In the genomic region with DNA sequence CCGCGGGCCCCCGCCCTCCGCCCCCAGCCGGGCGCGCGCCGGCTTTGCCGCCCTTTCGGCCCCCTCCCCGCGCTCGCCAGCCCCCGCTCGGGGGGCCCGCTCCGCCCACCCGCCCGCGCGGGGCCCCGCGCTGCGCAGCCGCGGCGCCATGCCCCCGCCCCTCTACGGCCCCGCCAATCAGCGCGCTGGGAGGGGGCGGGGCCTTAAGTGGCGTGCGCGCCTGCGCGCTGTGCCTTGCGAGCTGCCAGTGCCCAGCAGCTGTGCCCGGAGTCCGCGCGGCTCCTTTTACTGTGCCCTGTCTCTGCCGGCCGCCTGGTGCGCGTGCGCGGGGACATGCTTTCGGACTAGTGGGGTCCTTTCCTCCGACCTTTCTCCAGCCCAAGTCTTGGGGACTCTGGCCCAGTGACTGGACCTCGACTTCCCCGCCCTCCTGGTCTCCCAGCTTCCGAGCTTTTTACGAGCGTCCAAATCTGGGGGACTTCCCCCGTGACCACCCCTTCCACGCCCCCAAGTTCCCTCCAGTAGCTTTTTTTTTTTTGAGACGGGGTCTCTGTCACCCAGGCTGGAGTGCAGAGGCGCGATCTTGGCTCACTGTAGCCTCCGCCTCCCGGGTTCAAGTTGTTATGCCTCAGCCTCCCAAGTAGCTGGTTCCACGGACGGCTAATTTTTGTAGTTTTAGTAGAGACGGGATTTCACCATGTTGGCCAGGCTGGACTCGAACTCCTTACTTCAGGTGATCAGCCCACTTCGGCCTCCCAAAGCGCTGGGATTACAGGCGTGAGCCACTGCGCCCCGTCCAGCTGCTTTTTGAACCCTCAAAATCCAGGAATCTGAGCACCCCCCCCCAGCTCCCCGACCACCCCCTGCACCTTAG, we compare ENCODE assay signal across 1 cellular context.
TF ChIP-seq lines count a peak whose summit lies in the region.

A gene with protein sequence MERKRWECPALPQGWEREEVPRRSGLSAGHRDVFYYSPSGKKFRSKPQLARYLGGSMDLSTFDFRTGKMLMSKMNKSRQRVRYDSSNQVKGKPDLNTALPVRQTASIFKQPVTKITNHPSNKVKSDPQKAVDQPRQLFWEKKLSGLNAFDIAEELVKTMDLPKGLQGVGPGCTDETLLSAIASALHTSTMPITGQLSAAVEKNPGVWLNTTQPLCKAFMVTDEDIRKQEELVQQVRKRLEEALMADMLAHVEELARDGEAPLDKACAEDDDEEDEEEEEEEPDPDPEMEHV (minus strand): TSS at position 111 of the 874 bp plus-strand sequence. CDS start 234 bp downstream, outside the sequence.

TF ChIP-seq in HepG2, 621 proteins besides CTCF, POLR2A, EP300 and RAD21 (continues in another document):
- TF ChIP-seq, protein P1, sequence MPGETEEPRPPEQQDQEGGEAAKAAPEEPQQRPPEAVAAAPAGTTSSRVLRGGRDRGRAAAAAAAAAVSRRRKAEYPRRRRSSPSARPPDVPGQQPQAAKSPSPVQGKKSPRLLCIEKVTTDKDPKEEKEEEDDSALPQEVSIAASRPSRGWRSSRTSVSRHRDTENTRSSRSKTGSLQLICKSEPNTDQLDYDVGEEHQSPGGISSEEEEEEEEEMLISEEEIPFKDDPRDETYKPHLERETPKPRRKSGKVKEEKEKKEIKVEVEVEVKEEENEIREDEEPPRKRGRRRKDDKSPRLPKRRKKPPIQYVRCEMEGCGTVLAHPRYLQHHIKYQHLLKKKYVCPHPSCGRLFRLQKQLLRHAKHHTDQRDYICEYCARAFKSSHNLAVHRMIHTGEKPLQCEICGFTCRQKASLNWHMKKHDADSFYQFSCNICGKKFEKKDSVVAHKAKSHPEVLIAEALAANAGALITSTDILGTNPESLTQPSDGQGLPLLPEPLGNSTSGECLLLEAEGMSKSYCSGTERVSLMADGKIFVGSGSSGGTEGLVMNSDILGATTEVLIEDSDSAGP (CRISPR knock-in tag; IDR thresholded peaks at IDR 0.05; ENCODE audit: borderline replicate concordance), result peak; percentile 47
- TF ChIP-seq MZF1 (CRISPR knock-in tag; IDR thresholded peaks at IDR 0.05; ENCODE audit: borderline replicate concordance) (no peak), TBX2 (CRISPR knock-in tag; IDR thresholded peaks at IDR 0.05; ENCODE audit: borderline replicate concordance) (0 out of 2 replicates have a peak, but pooled peaks have one; percentile 38), ZNF337 (CRISPR knock-in tag; IDR thresholded peaks at IDR 0.05; ENCODE audit: borderline replicate concordance, low read depth) (no peak), ELF3 (CRISPR knock-in tag; IDR thresholded peaks at IDR 0.05) (no peak), SMYD3 (CRISPR knock-in tag; IDR thresholded peaks at IDR 0.05) (0 out of 2 replicates have a peak, but pooled peaks have one; percentile 30), CHD4 (IDR thresholded peaks at IDR 0.05; ENCODE audit: borderline replicate concordance, low read length) (no peak), ZNF501 (CRISPR knock-in tag; IDR thresholded peaks at IDR 0.05) (peak; percentile 54; the same call in 1 of the 2 replicates), ZNF441 (CRISPR knock-in tag; IDR thresholded peaks at IDR 0.05; ENCODE audit: borderline replicate concordance) (no peak; the same call in 1 of the 2 replicates), NR2F2 (IDR thresholded peaks at IDR 0.05; ENCODE audit: borderline replicate concordance, low read depth) (peak; percentile 16; the same call in 1 of the 2 replicates), NFYB (CRISPR knock-in tag; IDR thresholded peaks at IDR 0.05) (peak; percentile 66), ZNF12 (CRISPR knock-in tag; IDR thresholded peaks at IDR 0.05) (no peak), ZNF768 (CRISPR knock-in tag; IDR thresholded peaks at IDR 0.05) (no peak), SETDB1 (CRISPR knock-in tag; IDR thresholded peaks at IDR 0.05; ENCODE audit: borderline replicate concordance) (no peak), HOXA7 (CRISPR knock-in tag; IDR thresholded peaks at IDR 0.05) (no peak), HES4 (CRISPR knock-in tag; IDR thresholded peaks at IDR 0.05; ENCODE audit: borderline replicate concordance) (0 out of 2 replicates have a peak, but pooled peaks have one; percentile 42), KLF16 (CRISPR knock-in tag; IDR thresholded peaks at IDR 0.05) (no peak), ZNF33B (CRISPR knock-in tag; IDR thresholded peaks at IDR 0.05) (peak; percentile 78; the same call in 1 of the 2 replicates), MAZ (IDR thresholded peaks at IDR 0.05; ENCODE audit: borderline replicate concordance, low read depth, low read length) (peak; percentile 48; the same call in 1 of the 2 replicates), MAZ (CRISPR knock-in tag; IDR thresholded peaks at IDR 0.05; ENCODE audit: low read depth) (peak; percentile 26), TBX3 (IDR thresholded peaks at IDR 0.05; ENCODE audit: borderline replicate concordance) (no peak), SNAPC2 (CRISPR knock-in tag; IDR thresholded peaks at IDR 0.05) (peak; percentile 38; the same call in 1 of the 2 replicates), ZNF136 (CRISPR knock-in tag; IDR thresholded peaks at IDR 0.05; ENCODE audit: low read depth) (0 out of 2 replicates have a peak, but pooled peaks have one; percentile 75), REL (CRISPR knock-in tag; conservative IDR thresholded peaks at IDR 0.05) (no peak), ZFP36L1 (CRISPR knock-in tag; IDR thresholded peaks at IDR 0.05) (0 out of 2 replicates have a peak, but pooled peaks have one; percentile 28), IKZF4 (CRISPR knock-in tag; IDR thresholded peaks at IDR 0.05; ENCODE audit: borderline replicate concordance, low read depth, not compliant biosample characterization) (peak; percentile 69), HDAC6 (IDR thresholded peaks at IDR 0.05; ENCODE audit: low read depth, low read length) (no peak), ZFAT (CRISPR knock-in tag; conservative IDR thresholded peaks at IDR 0.05) (no peak), ZNF883 (CRISPR knock-in tag; IDR thresholded peaks at IDR 0.05; ENCODE audit: not compliant biosample characterization) (peak; percentile 67), ASH2L (IDR thresholded peaks at IDR 0.05; ENCODE audit: insufficient read length, low read depth, low read length) (no peak), TEAD3 (CRISPR knock-in tag; optimal IDR thresholded peaks at IDR 0.05; ENCODE audit: borderline replicate concordance) (peak; percentile 22), HNRNPLL (IDR thresholded peaks at IDR 0.05; ENCODE audit: low read depth, low read length, poor library complexity, severe bottlenecking) (no peak), ZNF547 (CRISPR knock-in tag; IDR thresholded peaks at IDR 0.05) (0 out of 2 replicates have a peak, but pooled peaks have one; percentile 44), XBP1 (CRISPR knock-in tag; IDR thresholded peaks at IDR 0.05) (no peak), SRSF1 (optimal IDR thresholded peaks at IDR 0.05; ENCODE audit: low read depth, low read length) (peak; percentile 8), HIVEP1 (CRISPR knock-in tag; IDR thresholded peaks at IDR 0.05) (no peak), ZNF343 (CRISPR knock-in tag; IDR thresholded peaks at IDR 0.05) (peak; percentile 76), RBM39 (IDR thresholded peaks at IDR 0.05; ENCODE audit: low read depth, low read length, poor library complexity, severe bottlenecking) (peak; percentile 43), ZKSCAN8 (CRISPR knock-in tag; IDR thresholded peaks at IDR 0.05; ENCODE audit: borderline replicate concordance) (no peak), SMAD1 (CRISPR knock-in tag; IDR thresholded peaks at IDR 0.05; ENCODE audit: borderline replicate concordance, low read depth) (no peak), CBX1 (IDR thresholded peaks at IDR 0.05; ENCODE audit: low read depth) (no peak), NFKB2 (CRISPR knock-in tag; IDR thresholded peaks at IDR 0.05; ENCODE audit: borderline replicate concordance) (peak; percentile 29; the same call in 1 of the 2 replicates), HMG20B (CRISPR knock-in tag; conservative IDR thresholded peaks at IDR 0.05) (no peak), REPIN1 (CRISPR knock-in tag; IDR thresholded peaks at IDR 0.05; ENCODE audit: borderline replicate concordance, low read depth) (peak; percentile 40; the same call in 1 of the 2 replicates), NFIB (CRISPR knock-in tag; IDR thresholded peaks at IDR 0.05; ENCODE audit: borderline replicate concordance) (no peak), PAX8 (CRISPR knock-in tag; IDR thresholded peaks at IDR 0.05; ENCODE audit: borderline replicate concordance) (no peak)
- TF ChIP-seq, protein P2, sequence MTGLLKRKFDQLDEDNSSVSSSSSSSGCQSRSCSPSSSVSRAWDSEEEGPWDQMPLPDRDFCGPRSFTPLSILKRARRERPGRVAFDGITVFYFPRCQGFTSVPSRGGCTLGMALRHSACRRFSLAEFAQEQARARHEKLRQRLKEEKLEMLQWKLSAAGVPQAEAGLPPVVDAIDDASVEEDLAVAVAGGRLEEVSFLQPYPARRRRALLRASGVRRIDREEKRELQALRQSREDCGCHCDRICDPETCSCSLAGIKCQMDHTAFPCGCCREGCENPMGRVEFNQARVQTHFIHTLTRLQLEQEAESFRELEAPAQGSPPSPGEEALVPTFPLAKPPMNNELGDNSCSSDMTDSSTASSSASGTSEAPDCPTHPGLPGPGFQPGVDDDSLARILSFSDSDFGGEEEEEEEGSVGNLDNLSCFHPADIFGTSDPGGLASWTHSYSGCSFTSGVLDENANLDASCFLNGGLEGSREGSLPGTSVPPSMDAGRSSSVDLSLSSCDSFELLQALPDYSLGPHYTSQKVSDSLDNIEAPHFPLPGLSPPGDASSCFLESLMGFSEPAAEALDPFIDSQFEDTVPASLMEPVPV (CRISPR knock-in tag; IDR thresholded peaks at IDR 0.05), result peak; percentile 87; the same call in 1 of the 2 replicates
- TF ChIP-seq, protein P3, sequence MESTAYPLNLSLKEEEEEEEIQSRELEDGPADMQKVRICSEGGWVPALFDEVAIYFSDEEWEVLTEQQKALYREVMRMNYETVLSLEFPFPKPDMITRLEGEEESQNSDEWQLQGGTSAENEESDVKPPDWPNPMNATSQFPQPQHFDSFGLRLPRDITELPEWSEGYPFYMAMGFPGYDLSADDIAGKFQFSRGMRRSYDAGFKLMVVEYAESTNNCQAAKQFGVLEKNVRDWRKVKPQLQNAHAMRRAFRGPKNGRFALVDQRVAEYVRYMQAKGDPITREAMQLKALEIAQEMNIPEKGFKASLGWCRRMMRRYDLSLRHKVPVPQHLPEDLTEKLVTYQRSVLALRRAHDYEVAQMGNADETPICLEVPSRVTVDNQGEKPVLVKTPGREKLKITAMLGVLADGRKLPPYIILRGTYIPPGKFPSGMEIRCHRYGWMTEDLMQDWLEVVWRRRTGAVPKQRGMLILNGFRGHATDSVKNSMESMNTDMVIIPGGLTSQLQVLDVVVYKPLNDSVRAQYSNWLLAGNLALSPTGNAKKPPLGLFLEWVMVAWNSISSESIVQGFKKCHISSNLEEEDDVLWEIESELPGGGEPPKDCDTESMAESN (CRISPR knock-in tag; conservative IDR thresholded peaks at IDR 0.05), result 0 out of 2 replicates have a peak, but pooled peaks have one; percentile 31
- TF ChIP-seq, protein P4, sequence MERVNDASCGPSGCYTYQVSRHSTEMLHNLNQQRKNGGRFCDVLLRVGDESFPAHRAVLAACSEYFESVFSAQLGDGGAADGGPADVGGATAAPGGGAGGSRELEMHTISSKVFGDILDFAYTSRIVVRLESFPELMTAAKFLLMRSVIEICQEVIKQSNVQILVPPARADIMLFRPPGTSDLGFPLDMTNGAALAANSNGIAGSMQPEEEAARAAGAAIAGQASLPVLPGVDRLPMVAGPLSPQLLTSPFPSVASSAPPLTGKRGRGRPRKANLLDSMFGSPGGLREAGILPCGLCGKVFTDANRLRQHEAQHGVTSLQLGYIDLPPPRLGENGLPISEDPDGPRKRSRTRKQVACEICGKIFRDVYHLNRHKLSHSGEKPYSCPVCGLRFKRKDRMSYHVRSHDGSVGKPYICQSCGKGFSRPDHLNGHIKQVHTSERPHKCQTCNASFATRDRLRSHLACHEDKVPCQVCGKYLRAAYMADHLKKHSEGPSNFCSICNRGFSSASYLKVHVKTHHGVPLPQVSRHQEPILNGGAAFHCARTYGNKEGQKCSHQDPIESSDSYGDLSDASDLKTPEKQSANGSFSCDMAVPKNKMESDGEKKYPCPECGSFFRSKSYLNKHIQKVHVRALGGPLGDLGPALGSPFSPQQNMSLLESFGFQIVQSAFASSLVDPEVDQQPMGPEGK (CRISPR knock-in tag; IDR thresholded peaks at IDR 0.05), result peak; percentile 52; the same call in 1 of the 2 replicates
- TF ChIP-seq, protein P5, sequence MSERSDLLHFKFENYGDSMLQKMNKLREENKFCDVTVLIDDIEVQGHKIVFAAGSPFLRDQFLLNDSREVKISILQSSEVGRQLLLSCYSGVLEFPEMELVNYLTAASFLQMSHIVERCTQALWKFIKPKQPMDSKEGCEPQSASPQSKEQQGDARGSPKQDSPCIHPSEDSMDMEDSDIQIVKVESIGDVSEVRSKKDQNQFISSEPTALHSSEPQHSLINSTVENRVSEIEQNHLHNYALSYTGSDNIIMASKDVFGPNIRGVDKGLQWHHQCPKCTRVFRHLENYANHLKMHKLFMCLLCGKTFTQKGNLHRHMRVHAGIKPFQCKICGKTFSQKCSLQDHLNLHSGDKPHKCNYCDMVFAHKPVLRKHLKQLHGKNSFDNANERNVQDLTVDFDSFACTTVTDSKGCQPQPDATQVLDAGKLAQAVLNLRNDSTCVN (CRISPR knock-in tag; IDR thresholded peaks at IDR 0.05; ENCODE audit: borderline replicate concordance), result no peak
- TF ChIP-seq, protein P6, sequence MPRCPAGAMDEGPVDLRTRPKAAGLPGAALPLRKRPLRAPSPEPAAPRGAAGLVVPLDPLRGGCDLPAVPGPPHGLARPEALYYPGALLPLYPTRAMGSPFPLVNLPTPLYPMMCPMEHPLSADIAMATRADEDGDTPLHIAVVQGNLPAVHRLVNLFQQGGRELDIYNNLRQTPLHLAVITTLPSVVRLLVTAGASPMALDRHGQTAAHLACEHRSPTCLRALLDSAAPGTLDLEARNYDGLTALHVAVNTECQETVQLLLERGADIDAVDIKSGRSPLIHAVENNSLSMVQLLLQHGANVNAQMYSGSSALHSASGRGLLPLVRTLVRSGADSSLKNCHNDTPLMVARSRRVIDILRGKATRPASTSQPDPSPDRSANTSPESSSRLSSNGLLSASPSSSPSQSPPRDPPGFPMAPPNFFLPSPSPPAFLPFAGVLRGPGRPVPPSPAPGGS (CRISPR knock-in tag; IDR thresholded peaks at IDR 0.05), result no peak; the same call in 1 of the 2 replicates
- TF ChIP-seq, protein P7, sequence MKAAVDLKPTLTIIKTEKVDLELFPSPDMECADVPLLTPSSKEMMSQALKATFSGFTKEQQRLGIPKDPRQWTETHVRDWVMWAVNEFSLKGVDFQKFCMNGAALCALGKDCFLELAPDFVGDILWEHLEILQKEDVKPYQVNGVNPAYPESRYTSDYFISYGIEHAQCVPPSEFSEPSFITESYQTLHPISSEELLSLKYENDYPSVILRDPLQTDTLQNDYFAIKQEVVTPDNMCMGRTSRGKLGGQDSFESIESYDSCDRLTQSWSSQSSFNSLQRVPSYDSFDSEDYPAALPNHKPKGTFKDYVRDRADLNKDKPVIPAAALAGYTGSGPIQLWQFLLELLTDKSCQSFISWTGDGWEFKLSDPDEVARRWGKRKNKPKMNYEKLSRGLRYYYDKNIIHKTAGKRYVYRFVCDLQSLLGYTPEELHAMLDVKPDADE (CRISPR knock-in tag; IDR thresholded peaks at IDR 0.05), result 0 out of 2 replicates have a peak, but pooled peaks have one; percentile 32
- TF ChIP-seq, protein P8, sequence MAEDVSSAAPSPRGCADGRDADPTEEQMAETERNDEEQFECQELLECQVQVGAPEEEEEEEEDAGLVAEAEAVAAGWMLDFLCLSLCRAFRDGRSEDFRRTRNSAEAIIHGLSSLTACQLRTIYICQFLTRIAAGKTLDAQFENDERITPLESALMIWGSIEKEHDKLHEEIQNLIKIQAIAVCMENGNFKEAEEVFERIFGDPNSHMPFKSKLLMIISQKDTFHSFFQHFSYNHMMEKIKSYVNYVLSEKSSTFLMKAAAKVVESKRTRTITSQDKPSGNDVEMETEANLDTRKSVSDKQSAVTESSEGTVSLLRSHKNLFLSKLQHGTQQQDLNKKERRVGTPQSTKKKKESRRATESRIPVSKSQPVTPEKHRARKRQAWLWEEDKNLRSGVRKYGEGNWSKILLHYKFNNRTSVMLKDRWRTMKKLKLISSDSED (CRISPR knock-in tag; IDR thresholded peaks at IDR 0.05), result no peak
